ENCODE assay signal across 8 cellular contexts in the genomic region with DNA sequence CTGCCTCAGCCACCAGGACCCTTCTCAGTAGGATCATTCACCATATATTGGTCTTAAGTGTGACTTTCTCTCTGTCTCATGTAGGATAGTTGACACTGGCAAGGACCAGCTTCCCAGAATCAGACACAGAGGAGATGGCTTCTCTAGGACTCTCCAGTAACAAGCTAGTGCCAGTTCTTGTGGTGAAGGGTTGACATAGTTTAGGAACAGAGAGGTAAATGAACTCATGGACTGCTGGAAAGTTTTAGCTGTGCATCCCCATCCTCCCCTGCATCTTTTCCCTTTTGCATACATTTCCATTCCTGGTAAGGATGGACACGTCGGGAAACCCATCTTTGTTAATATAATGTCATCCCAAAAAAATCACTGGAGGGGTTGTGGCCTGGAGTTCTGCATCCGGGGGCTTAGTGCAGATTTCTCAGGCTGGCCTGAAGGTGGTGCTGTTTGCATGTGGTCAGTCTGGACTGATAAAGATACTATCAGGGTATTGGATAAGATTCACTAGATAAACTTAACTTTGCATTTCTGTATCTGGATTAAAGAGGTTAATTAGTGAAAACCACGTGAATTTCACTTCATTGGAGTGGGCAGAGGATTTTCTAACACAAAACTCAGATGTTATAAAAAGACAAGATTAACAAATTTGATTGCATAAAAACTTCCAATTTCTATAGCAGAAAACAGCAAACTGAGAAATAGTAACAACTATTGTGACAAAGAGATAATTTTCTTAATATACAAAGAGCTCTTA.
DNase-seq lines count a peak whose midpoint lies in the region; ATAC-seq and TF ChIP-seq lines count a peak whose summit lies in the region.

No MANE protein-coding gene starts in this region.

- peaks cover 4% of the 10 kb centered on the region for H3K9me3 Mint-ChIP-seq in activated CD4-positive, alpha-beta memory T cell treated with anti-CD3 and anti-CD28 coated beads for 36 hours
- H3K9me3 Mint-ChIP-seq in endothelial cell (ENCODE audit: unreplicated experiment) = no peaks in the 10 kb centered on the region

- H3K36me3 Mint-ChIP-seq in activated CD4-positive, alpha-beta memory T cell treated with anti-CD3 and anti-CD28 coated beads for 36 hours = no peaks in the 10 kb centered on the region
- H3K36me3 Mint-ChIP-seq in endothelial cell (ENCODE audit: low read depth, unreplicated experiment) = no peaks in the 10 kb centered on the region

- no peaks in the 10 kb centered on the region for H3K36me3 ChIP-seq in mucosa of descending colon (ENCODE audit: low read depth)
- no peaks in the 10 kb centered on the region for H3K36me3 ChIP-seq in thoracic aorta

- peaks cover 3% of the 10 kb centered on the region for H3K27me3 Mint-ChIP-seq in activated CD4-positive, alpha-beta memory T cell treated with anti-CD3 and anti-CD28 coated beads for 36 hours
- H3K27me3 Mint-ChIP-seq in endothelial cell (ENCODE audit: unreplicated experiment) = no peaks in the 10 kb centered on the region

- H3K27ac ChIP-seq in thoracic aorta = no peak overlapping the region

- POLR2A ChIA-PET in activated CD4-positive, alpha-beta memory T cell treated with anti-CD3 and anti-CD28 coated beads for 36 hours (lab: Charles Lee) = no interaction called here

- intact Hi-C loops in activated CD4-positive, alpha-beta memory T cell treated with anti-CD3 and anti-CD28 coated beads for 36 hours (cut with micrococcal nuclease) = loop anchor here (1.0 kb wide), 1 partner anchor 142 kb away; no protein-coding TSS in a partner anchor
- intact Hi-C loops in mucosa of descending colon (cut with DNase I, micrococcal nuclease) = loop anchor here (5.0 to 10.0 kb wide), 2 partner anchors 138 to 141 kb away; no protein-coding TSS in a partner anchor

- H3K4me3 ChIP-seq in mucosa of descending colon (no peak overlapping the region), thoracic aorta (no peak overlapping the region)

- H3K27ac Mint-ChIP-seq in activated CD4-positive, alpha-beta memory T cell treated with anti-CD3 and anti-CD28 coated beads for 36 hours = no peak overlapping the region
- no peak overlapping the region for H3K27ac Mint-ChIP-seq in endothelial cell (ENCODE audit: unreplicated experiment)

- H3K4me1 Mint-ChIP-seq in activated CD4-positive, alpha-beta memory T cell treated with anti-CD3 and anti-CD28 coated beads for 36 hours (ENCODE audit: low read depth) = no peaks in the 10 kb centered on the region
- no peaks in the 10 kb centered on the region for H3K4me1 Mint-ChIP-seq in endothelial cell (ENCODE audit: unreplicated experiment)

- H3K4me3 Mint-ChIP-seq in activated CD4-positive, alpha-beta memory T cell treated with anti-CD3 and anti-CD28 coated beads for 36 hours = no peak overlapping the region
- no peak overlapping the region for H3K4me3 Mint-ChIP-seq in endothelial cell (ENCODE audit: unreplicated experiment)

- H3K4me1 ChIP-seq in mucosa of descending colon (ENCODE audit: low read depth) (no peaks in the 10 kb centered on the region), thoracic aorta (ENCODE audit: control insufficient read depth in 1 of 2, low read depth in 2 of 2) (no peaks in the 10 kb centered on the region)

- ATAC-seq in mucosa of descending colon (peak; percentile 82), thoracic aorta (ENCODE audit: insufficient number of reproducible peaks, low FRiP score, low read depth) (no peak), GM19467 (IDR thresholded peaks at IDR 0.05; ENCODE audit: unreplicated experiment) (no peak)

- CTCF ChIA-PET in activated CD4-positive, alpha-beta memory T cell treated with anti-CD3 and anti-CD28 coated beads for 36 hours (lab: Charles Lee) = interaction anchor here (0.7 to 5.7 kb wide), 19 partner anchors 10 to 310 kb away, joined by 3 to 140 read pairs (median 3); partner anchors contain the start of gene CIB2

- H3K9me3 ChIP-seq in mucosa of descending colon (no peaks in the 10 kb centered on the region), thoracic aorta (no peaks in the 10 kb centered on the region)

- no peaks in the 10 kb centered on the region for H3K27me3 ChIP-seq in thoracic aorta (replicated peaks; ENCODE audit: insufficient read depth)

- TF ChIP-seq CTCF in endothelial cell (IDR thresholded peaks at IDR 0.05; ENCODE audit: unreplicated experiment) (peak; percentile 61), mucosa of descending colon (IDR thresholded peaks at IDR 0.05) (peak; percentile 73), thoracic aorta (IDR thresholded peaks at IDR 0.05) (peak; percentile 85)

- peak; percentile 9 for DNase-seq in NCI-H2196 (lab: John Stamatoyannopoulos, UW; ENCODE audit: unreplicated experiment)
- no peak for DNase-seq in NCI-H2196 treated with DMSO at 0.1 percent for 48 hours (lab: John Stamatoyannopoulos, UW; ENCODE audit: unreplicated experiment)
- peak; percentile 70 for DNase-seq in NAMALWA (ENCODE audit: low spot score)
- DNase-seq in activated CD4-positive, alpha-beta memory T cell treated with anti-CD3 and anti-CD28 coated beads for 36 hours = peak; percentile 67
- peak; percentile 47 for DNase-seq in endothelial cell (ENCODE audit: low spot score)
- DNase-seq in mucosa of descending colon = peak in 2 of 3 donors; percentile 52 to 54
- no peak for DNase-seq in thoracic aorta (ENCODE audit: low spot score)

Comparison
In these comparisons a context has a peak if more than half of its experiments do, and no peak if none do; other contexts are left out.
1. DNase-seq: peak in NCI-H2196 (single experiment), NAMALWA (single experiment), activated CD4-positive, alpha-beta memory T cell treated with anti-CD3 and anti-CD28 coated beads for 36 hours (single experiment), endothelial cell (single experiment) and mucosa of descending colon (2 of 3); none in NCI-H2196 treated with DMSO at 0.1 percent for 48 hours (single experiment) and thoracic aorta (single experiment).
2. Peak in every context shown above with its lines, with median percentiles within 50 percentile points of each other: CTCF ChIP-seq.